Comparison of ENCODE assay signal across 27 cellular contexts in the genomic region with DNA sequence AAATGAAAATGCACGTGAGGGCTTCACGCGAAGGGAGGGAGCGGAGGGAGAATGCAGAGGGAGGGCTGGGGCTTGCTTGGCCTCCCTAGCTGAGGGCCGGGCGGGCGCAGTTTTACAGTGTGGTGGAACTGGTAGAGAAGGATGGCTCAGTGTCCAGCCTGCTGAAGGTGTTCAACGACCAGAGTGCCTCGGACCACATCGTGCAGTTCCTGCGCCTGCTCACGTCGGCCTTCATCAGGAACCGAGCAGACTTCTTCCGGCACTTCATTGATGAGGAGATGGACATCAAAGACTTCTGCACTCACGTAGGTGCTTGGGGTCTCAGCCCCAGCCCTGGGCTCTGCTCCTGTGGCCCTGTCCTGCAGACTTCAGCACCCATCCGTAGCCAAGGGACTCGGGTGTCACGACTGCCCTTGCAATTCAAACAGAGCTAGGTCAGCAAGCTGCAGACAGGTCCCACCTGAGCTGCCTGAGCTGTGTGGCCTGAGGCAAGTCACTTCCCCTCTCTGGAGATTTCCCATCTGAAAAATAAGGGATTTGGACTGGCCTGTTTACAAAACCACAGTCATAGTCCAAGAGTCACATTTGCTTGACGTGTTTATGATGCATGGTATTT. TPM values are rescaled to one million over a fixed set of nuclear protein-coding genes. Genes with fewer than 3 reads are reported as not detected.
"Had no signal": no experiment of that assay in that cellular context is flagged by ENCODE, and none has a peak within 500 bp of the region (broad histone marks: within the 10 kb centered on the region; RNA-seq: fewer than 3 reads in every experiment).

No MANE protein-coding gene starts in this region.

- H3K27me3 ChIP-seq: body of pancreas, foreskin keratinocyte, right atrium auricular region had no signal

- H3K4me3 Mint-ChIP-seq: activated CD4-positive, alpha-beta T cell treated with anti-CD3 and anti-CD28 coated beads, Interleukin-2, amount 10 ng/mL, durations not matched to agents 7 days and 5 days; activated T-cell treated with anti-CD3 and anti-CD28 coated beads, Interleukin-2, amount 50 U/mL, for 4 hours; mesothelial cell of epicardium; stimulated activated memory B cell treated with anti-CD40 and anti-IgM and Interleukin-4, amounts not matched to agents 10 μg/mL and 1 μg/mL and 100 μg/mL, for 72 hours had no signal

- H3K9me3 ChIP-seq: body of pancreas, right atrium auricular region, thoracic aorta had no signal

- DNase-seq: activated CD4-positive, alpha-beta T cell treated with anti-CD3 and anti-CD28 coated beads, Interleukin-2, amount 10 ng/mL, durations not matched to agents 7 days and 5 days; activated gamma-delta T cell; activated T-cell treated with anti-CD3 and anti-CD28 coated beads, Interleukin-2, amount 50 U/mL, for 4 hours; amniotic stem cell; caudate nucleus; foreskin keratinocyte; hippocampal formation; small intestine; stimulated activated CD4-positive, alpha-beta T cell treated with anti-CD3 and anti-CD28 coated beads, Interleukin-4, amount 100 ng/mL, for 24 hours; T-helper 1 cell; T1000 had no signal

- FAIRE-seq: colon, keratinocyte, small intestine had no signal

- H3K27me3 Mint-ChIP-seq: activated CD4-positive, alpha-beta T cell treated with anti-CD3 and anti-CD28 coated beads, Interleukin-2, amount 10 ng/mL, durations not matched to agents 7 days and 5 days; progenitor cell of endocrine pancreas; stimulated activated memory B cell treated with anti-CD40 and anti-IgM and Interleukin-4, amounts not matched to agents 10 μg/mL and 1 μg/mL and 100 μg/mL, for 72 hours had no signal

- H3K4me1 Mint-ChIP-seq: activated CD4-positive, alpha-beta T cell treated with anti-CD3 and anti-CD28 coated beads, Interleukin-2, amount 10 ng/mL, durations not matched to agents 7 days and 5 days; stimulated activated memory B cell treated with anti-CD40 and anti-IgM and Interleukin-4, amounts not matched to agents 10 μg/mL and 1 μg/mL and 100 μg/mL, for 72 hours had no signal

- H3K4me3 ChIP-seq: body of pancreas, lung, right atrium auricular region, thoracic aorta had no signal

- H3K27ac Mint-ChIP-seq: activated CD4-positive, alpha-beta T cell treated with anti-CD3 and anti-CD28 coated beads, Interleukin-2, amount 10 ng/mL, durations not matched to agents 7 days and 5 days; mesothelial cell of epicardium; stimulated activated memory B cell treated with anti-CD40 and anti-IgM and Interleukin-4, amounts not matched to agents 10 μg/mL and 1 μg/mL and 100 μg/mL, for 72 hours had no signal

- H3K9me3 Mint-ChIP-seq: activated CD4-positive, alpha-beta T cell treated with anti-CD3 and anti-CD28 coated beads, Interleukin-2, amount 10 ng/mL, durations not matched to agents 7 days and 5 days; activated naive CD4-positive, alpha-beta T cell treated with anti-CD3 and anti-CD28 coated beads, Interleukin-2, amount 50 U/mL, for 72 hours; activated T-cell treated with anti-CD3 and anti-CD28 coated beads, Interleukin-2, amount 50 U/mL, for 4 hours; mesothelial cell of epicardium; stimulated activated memory B cell treated with anti-CD40 and anti-IgM and Interleukin-4, amounts not matched to agents 10 μg/mL and 1 μg/mL and 100 μg/mL, for 72 hours had no signal

- H3K36me3 Mint-ChIP-seq: activated naive CD4-positive, alpha-beta T cell treated with anti-CD3 and anti-CD28 coated beads, Interleukin-2, amount 50 U/mL, for 72 hours; mesothelial cell of epicardium had no signal

- H3K27ac ChIP-seq: body of pancreas, foreskin keratinocyte, right atrium auricular region, thoracic aorta had no signal

- ATAC-seq: activated CD4-positive, CD25-positive, alpha-beta regulatory T cell treated with anti-CD3 and anti-CD28 coated beads, Interleukin-2, amount 50 U/mL, for 24 hours; activated naive CD4-positive, alpha-beta T cell treated with anti-CD3 and anti-CD28 coated beads, Interleukin-2, amount 50 U/mL, for 72 hours; activated T-cell treated with anti-CD3 and anti-CD28 coated beads, Interleukin-2, amount 50 U/mL, for 4 hours; body of pancreas; foreskin keratinocyte; stimulated activated memory B cell treated with anti-CD40 and anti-IgM and Interleukin-4, amounts not matched to agents 10 μg/mL and 1 μg/mL and 100 μg/mL, for 72 hours had no signal

- H3K4me1 ChIP-seq: body of pancreas, foreskin keratinocyte had no signal

RNA-seq across cellular contexts. Expression of a gene that starts 47.5 kb away (rescaled TPM):
- total RNA-seq: activated CD4-positive, alpha-beta T cell treated with anti-CD3 and anti-CD28 coated beads, Interleukin-2, amount 10 ng/mL, durations not matched to agents 7 days and 5 days; body of pancreas; epithelial cell of proximal tubule; fibroblast of lung; foreskin keratinocyte; lung; mesothelial cell of epicardium; omental fat pad; progenitor cell of endocrine pancreas; right atrium auricular region; thoracic aorta; ureter had no signal
- polyA plus RNA-seq: fibroblast of lung, foreskin keratinocyte, keratinocyte, lung, neural cell, small intestine had no signal
